In the genomic region with DNA sequence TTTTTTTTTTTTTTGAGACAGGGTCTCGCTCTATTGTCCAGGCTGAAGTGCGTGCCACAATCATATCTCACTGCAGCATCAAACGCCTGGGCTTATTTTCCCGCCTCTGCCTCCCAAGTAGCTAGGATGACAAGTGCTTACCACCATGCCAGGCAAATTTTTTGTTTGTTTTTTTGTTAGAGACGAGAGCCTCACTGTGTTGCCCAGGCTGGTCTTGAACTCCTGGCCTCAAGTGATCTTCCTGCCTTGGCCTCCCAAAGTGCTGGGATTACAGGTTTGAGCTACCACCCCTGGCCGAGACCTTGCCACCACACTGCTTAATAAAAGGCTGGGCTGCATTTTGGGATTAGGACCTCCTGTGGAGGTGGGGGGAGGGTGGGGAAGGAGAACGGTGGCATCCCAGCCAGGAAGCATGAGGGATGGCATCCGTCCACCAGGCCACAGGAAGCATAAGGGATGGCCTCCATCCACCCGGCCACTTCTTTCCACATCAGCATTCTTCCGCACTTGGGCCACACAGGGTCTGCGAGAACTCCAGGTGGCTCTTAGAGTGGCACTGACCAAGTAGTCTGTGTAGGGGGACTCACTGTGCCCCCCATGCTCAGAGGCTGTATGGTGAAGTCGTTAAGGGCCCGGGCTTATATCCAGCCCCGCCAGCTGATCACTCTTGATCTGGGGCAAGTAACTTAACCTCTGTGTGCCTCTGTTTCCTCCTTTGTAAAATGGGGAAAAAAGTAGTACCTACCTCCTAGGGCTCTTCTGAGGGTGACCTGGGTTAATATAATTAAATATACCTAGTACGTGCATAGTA, we compare ENCODE assay signal across 12 cellular contexts.
"Had no signal": no experiment of that assay in that cellular context is flagged by ENCODE, and none has a peak within 500 bp of the region (broad histone marks: within the 10 kb centered on the region; RNA-seq: fewer than 3 reads in every experiment).

No MANE protein-coding gene starts in this region.

- H3K9me3 ChIP-seq: adrenal gland, left lung, uterus had no signal

- DNase-seq: activated CD4-positive, alpha-beta memory T cell treated with anti-CD3 and anti-CD28 coated beads, Interleukin-2, amount 10 ng/mL, durations not matched to agents 7 days and 5 days; activated CD8-positive, alpha-beta memory T cell treated with anti-CD3 and anti-CD28 coated beads, Interleukin-2, amount 50 U/mL, for 48 hours; activated naive CD4-positive, alpha-beta T cell treated with anti-CD3 and anti-CD28 coated beads, Interleukin-2, amount 50 U/mL, for 16 hours; adrenal gland; cortex of kidney; effector memory CD8-positive, alpha-beta T cell; left lung; stimulated activated CD4-positive, alpha-beta T cell treated with anti-CD3 and anti-CD28 coated beads, Interleukin-4, amount 100 ng/mL, for 24 hours; T-helper 9 cell had no signal

- H3K9ac ChIP-seq: parathyroid adenoma had no signal

- H2AFZ ChIP-seq: parathyroid adenoma had no signal

- ATAC-seq: effector memory CD8-positive, alpha-beta T cell; left lung had no signal

- H3K27ac ChIP-seq: adrenal gland, left lung, parathyroid adenoma, uterus had no signal

- FAIRE-seq: keratinocyte had no signal

- H3K4me3 ChIP-seq: adrenal gland, left lung, uterus had no signal

- H3K4me1 ChIP-seq: parathyroid adenoma had no signal

- H3K27me3 ChIP-seq: adrenal gland, left lung, uterus had no signal

- H3K36me3 ChIP-seq: adrenal gland, left lung, uterus had no signal
